ENCODE assay signal across 1 cellular context in genomic region chr12:77124767-77125166, GRCh38.
TF ChIP-seq lines count a peak whose summit lies in the region.

No MANE protein-coding gene starts in this region.

TF ChIP-seq in SK-N-SH treated with all-trans-retinoic acid at 6 μM for 48 hours, 23 proteins besides CTCF, POLR2A, EP300 and RAD21 (continued from another document):
- no peak for TF ChIP-seq TCF4 (CRISPR knock-in tag; IDR thresholded peaks at IDR 0.05; ENCODE audit: borderline replicate concordance)
